12 cellular contexts compared by ENCODE assay signal in genomic region chr1:228986093-228986904, GRCh38.
DNase-seq lines count a peak whose midpoint lies in the region; ATAC-seq and TF ChIP-seq lines count a peak whose summit lies in the region.
"Had no signal": no experiment of that assay in that cellular context is flagged by ENCODE, and none has a peak within 500 bp of the region (broad histone marks: within the 10 kb centered on the region; RNA-seq: fewer than 3 reads in every experiment).

No MANE protein-coding gene starts in this region.

- H3K36me3 Mint-ChIP-seq in natural killer cell, result no peaks in the 10 kb centered on the region
- H3K36me3 Mint-ChIP-seq: CD8-positive, alpha-beta memory T cell had no signal

- no peaks in the 10 kb centered on the region for H3K27me3 ChIP-seq in ovary

- no peak for TF ChIP-seq CTCF in ovary (IDR thresholded peaks at IDR 0.05)
- no peak for TF ChIP-seq CTCF in natural killer cell (IDR thresholded peaks at IDR 0.05)

- no peak overlapping the region for H3K4me3 Mint-ChIP-seq in natural killer cell
- H3K4me3 Mint-ChIP-seq: CD8-positive, alpha-beta memory T cell had no signal

- H3K4me3 ChIP-seq in ovary, result no peak overlapping the region

- H3K27ac Mint-ChIP-seq in natural killer cell, result no peak overlapping the region

- H3K4me1 ChIP-seq in ovary (ENCODE audit: insufficient read depth), result peaks cover 17% of the 10 kb centered on the region

- no peak overlapping the region for H3K27ac ChIP-seq in ovary
- H3K27ac ChIP-seq: VCaP had no signal

- no peaks in the 10 kb centered on the region for H3K9me3 ChIP-seq in ovary

- no peaks in the 10 kb centered on the region for H3K36me3 ChIP-seq in ovary

- peak; percentile 73 for DNase-seq in CD1c-positive myeloid dendritic cell (ENCODE audit: extremely low spot score)
- peak; percentile 79 to 93 for DNase-seq in NCI-H446 (lab: John Stamatoyannopoulos, UW)
- DNase-seq in fibroblast of peridontal ligament (ENCODE audit: extremely low read depth), result peak; percentile 8
- peak; percentile 69 to 84 (median 77) for DNase-seq in ovary
- DNase-seq in natural killer cell, result no peak
- DNase-seq in activated gamma-delta T cell treated with Interleukin-2 at 50 U/mL for 16 hours, result no peak
- DNase-seq in HuH-7 (ENCODE audit: low spot score), result no peak
- DNase-seq: activated naive CD4-positive, alpha-beta T cell treated with Interleukin-2 at 50 U/mL for 16 hours; CD8-positive, alpha-beta memory T cell; NCI-H510A treated with DMSO at 0.1 percent for 48 hours had no signal

- no peak for TF ChIP-seq EP300 in ovary (IDR thresholded peaks at IDR 0.05)

- WGBS in ovary, 3 donors, result 71 to 75% (median 72%) methylated on average over 22 of the region's 22 CpGs

- peaks cover 9 to 19% of the 10 kb centered on the region in 2 donors for H3K4me1 Mint-ChIP-seq in natural killer cell

- intact Hi-C loops in ovary (cut with DNase I) (no loop called here), natural killer cell (cut with micrococcal nuclease) (no loop called here)

- no peaks in the 10 kb centered on the region for H3K27me3 Mint-ChIP-seq in natural killer cell (ENCODE audit: low read depth in 2 of 2)

- no peaks in the 10 kb centered on the region for H3K9me3 Mint-ChIP-seq in natural killer cell
- H3K9me3 Mint-ChIP-seq: CD8-positive, alpha-beta memory T cell had no signal

- no peak for ATAC-seq in HG03135 (IDR thresholded peaks at IDR 0.05; ENCODE audit: unreplicated experiment)
- no peak for ATAC-seq in natural killer cell

- no peak for TF ChIP-seq POLR2A in ovary (IDR thresholded peaks at IDR 0.05)

Comparison
In these comparisons a context has a peak if more than half of its experiments do, and no peak if none do; other contexts are left out.
1. DNase-seq: peak in CD1c-positive myeloid dendritic cell (single experiment), NCI-H446 (2 of 2), fibroblast of peridontal ligament (single experiment) and ovary (5 of 5); none in natural killer cell (single experiment), activated gamma-delta T cell treated with Interleukin-2 at 50 U/mL for 16 hours (single experiment) and HuH-7 (single experiment).